1 cellular context compared by ENCODE assay signal in the genomic region with DNA sequence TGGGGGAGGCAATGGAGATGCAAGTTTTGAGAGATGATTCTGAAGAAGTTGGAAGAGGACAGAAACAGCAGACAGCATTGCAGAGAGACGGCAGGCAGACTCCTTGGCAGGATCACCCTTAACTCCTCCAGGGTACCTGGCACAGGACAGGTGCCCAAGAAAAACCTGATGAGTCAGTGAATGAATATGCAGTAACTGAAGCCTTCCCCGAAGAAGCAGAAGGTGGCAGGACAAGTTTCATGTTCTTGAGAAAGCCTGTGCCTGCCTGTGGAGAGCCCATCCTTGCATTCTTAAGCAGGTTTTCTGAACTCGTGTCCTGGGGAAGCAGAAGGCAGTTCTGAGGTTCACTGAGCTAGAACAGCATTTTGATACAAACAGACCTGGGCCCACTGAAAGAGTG.
TF ChIP-seq lines count a peak whose summit lies in the region.

No MANE protein-coding gene starts in this region.

TF ChIP-seq in WTC11, 78 proteins besides CTCF, POLR2A, EP300 and RAD21 (continued from another document):
- TF ChIP-seq ZNF532 (CRISPR knock-in tag; IDR thresholded peaks at IDR 0.05; ENCODE audit: borderline replicate concordance), result no peak
- TF ChIP-seq, protein P1, sequence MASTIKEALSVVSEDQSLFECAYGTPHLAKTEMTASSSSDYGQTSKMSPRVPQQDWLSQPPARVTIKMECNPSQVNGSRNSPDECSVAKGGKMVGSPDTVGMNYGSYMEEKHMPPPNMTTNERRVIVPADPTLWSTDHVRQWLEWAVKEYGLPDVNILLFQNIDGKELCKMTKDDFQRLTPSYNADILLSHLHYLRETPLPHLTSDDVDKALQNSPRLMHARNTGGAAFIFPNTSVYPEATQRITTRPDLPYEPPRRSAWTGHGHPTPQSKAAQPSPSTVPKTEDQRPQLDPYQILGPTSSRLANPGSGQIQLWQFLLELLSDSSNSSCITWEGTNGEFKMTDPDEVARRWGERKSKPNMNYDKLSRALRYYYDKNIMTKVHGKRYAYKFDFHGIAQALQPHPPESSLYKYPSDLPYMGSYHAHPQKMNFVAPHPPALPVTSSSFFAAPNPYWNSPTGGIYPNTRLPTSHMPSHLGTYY (CRISPR knock-in tag; IDR thresholded peaks at IDR 0.05), result no peak
TF ChIP-seq in WTC11: peak in this region for 0.
